Comparison of ENCODE assay signal across 1 cellular context in the genomic region with DNA sequence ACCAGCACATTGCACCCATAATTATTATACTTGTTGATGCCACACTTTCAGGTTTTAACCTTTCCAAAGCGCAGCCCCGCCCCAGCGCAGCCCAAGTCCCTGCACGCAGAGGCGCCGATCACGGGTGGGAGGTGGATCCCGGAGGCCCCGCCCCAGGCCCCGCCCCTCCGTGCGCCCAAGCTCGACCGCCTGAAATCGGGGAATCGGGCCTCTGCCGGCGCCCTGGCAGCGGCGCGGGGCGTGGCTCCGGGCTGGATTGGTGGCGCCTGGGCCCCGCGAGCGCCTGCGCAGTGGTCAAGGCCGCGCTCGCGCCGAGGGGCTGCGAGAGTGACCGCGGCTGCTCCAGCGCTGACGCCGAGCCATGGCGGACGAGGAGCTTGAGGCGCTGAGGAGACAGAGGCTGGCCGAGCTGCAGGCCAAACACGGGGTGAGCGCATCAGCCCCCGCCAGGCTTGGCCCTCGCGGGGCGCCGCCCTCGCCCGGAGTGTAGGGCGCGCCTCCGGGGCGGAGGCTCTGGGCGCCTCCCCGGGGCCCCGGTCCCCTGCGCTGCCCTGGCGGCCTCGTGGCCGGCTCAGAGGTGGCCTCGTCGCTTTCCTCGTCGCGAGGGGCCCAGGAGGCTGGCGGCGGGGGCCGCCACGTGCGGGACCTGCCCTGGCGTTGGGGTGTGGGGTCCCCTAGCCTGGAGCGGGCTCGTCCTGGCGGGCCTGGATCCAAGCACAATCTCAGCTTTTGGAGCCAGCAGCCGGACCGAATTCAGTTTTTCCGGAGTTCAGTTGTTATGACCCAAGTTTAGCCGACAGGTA.
TF ChIP-seq lines count a peak whose summit lies in the region.

A gene with protein sequence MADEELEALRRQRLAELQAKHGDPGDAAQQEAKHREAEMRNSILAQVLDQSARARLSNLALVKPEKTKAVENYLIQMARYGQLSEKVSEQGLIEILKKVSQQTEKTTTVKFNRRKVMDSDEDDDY (plus strand): TSS at position 290 of the 803 bp plus-strand sequence. CDS start 72 bp downstream, at position 362.

TF ChIP-seq in HepG2, 621 proteins besides CTCF, POLR2A, EP300 and RAD21 (continued from another document and continues in another):
- no peak; the same call in 1 of the 2 replicates for TF ChIP-seq MTF1 (CRISPR knock-in tag; IDR thresholded peaks at IDR 0.05)
- no peak for TF ChIP-seq CEBPB (IDR thresholded peaks at IDR 0.05; ENCODE audit: borderline replicate concordance, low read depth, low read length)
- no peak for TF ChIP-seq ZNF292 (CRISPR knock-in tag; IDR thresholded peaks at IDR 0.05; ENCODE audit: borderline replicate concordance, low read depth)
- no peak for TF ChIP-seq RFXANK (CRISPR knock-in tag; IDR thresholded peaks at IDR 0.05)
- no peak for TF ChIP-seq SKI (IDR thresholded peaks at IDR 0.05; ENCODE audit: partially characterized antibody)
- no peak for TF ChIP-seq NFIC (IDR thresholded peaks at IDR 0.05; ENCODE audit: low read length)
- no peak for TF ChIP-seq MIER3 (CRISPR knock-in tag; IDR thresholded peaks at IDR 0.05; ENCODE audit: borderline replicate concordance)
- TF ChIP-seq, protein P1, sequence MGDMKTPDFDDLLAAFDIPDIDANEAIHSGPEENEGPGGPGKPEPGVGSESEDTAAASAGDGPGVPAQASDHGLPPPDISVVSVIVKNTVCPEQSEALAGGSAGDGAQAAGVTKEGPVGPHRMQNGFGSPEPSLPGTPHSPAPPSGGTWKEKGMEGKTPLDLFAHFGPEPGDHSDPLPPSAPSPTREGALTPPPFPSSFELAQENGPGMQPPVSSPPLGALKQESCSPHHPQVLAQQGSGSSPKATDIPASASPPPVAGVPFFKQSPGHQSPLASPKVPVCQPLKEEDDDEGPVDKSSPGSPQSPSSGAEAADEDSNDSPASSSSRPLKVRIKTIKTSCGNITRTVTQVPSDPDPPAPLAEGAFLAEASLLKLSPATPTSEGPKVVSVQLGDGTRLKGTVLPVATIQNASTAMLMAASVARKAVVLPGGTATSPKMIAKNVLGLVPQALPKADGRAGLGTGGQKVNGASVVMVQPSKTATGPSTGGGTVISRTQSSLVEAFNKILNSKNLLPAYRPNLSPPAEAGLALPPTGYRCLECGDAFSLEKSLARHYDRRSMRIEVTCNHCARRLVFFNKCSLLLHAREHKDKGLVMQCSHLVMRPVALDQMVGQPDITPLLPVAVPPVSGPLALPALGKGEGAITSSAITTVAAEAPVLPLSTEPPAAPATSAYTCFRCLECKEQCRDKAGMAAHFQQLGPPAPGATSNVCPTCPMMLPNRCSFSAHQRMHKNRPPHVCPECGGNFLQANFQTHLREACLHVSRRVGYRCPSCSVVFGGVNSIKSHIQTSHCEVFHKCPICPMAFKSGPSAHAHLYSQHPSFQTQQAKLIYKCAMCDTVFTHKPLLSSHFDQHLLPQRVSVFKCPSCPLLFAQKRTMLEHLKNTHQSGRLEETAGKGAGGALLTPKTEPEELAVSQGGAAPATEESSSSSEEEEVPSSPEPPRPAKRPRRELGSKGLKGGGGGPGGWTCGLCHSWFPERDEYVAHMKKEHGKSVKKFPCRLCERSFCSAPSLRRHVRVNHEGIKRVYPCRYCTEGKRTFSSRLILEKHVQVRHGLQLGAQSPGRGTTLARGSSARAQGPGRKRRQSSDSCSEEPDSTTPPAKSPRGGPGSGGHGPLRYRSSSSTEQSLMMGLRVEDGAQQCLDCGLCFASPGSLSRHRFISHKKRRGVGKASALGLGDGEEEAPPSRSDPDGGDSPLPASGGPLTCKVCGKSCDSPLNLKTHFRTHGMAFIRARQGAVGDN (CRISPR knock-in tag; IDR thresholded peaks at IDR 0.05) = peak; percentile 89
- no peak for TF ChIP-seq ZBTB7B (CRISPR knock-in tag; IDR thresholded peaks at IDR 0.05)
- TF ChIP-seq NFATC3 (CRISPR knock-in tag; IDR thresholded peaks at IDR 0.05) = no peak
- no peak for TF ChIP-seq HNRNPL (IDR thresholded peaks at IDR 0.05; ENCODE audit: low read depth, low read length)
- TF ChIP-seq, protein P2, sequence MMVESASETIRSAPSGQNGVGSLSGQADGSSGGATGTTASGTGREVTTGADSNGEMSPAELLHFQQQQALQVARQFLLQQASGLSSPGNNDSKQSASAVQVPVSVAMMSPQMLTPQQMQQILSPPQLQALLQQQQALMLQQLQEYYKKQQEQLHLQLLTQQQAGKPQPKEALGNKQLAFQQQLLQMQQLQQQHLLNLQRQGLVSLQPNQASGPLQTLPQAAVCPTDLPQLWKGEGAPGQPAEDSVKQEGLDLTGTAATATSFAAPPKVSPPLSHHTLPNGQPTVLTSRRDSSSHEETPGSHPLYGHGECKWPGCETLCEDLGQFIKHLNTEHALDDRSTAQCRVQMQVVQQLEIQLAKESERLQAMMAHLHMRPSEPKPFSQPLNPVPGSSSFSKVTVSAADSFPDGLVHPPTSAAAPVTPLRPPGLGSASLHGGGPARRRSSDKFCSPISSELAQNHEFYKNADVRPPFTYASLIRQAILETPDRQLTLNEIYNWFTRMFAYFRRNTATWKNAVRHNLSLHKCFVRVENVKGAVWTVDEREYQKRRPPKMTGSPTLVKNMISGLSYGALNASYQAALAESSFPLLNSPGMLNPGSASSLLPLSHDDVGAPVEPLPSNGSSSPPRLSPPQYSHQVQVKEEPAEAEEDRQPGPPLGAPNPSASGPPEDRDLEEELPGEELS (CRISPR knock-in tag; IDR thresholded peaks at IDR 0.05) = no peak
- TF ChIP-seq, protein P3, sequence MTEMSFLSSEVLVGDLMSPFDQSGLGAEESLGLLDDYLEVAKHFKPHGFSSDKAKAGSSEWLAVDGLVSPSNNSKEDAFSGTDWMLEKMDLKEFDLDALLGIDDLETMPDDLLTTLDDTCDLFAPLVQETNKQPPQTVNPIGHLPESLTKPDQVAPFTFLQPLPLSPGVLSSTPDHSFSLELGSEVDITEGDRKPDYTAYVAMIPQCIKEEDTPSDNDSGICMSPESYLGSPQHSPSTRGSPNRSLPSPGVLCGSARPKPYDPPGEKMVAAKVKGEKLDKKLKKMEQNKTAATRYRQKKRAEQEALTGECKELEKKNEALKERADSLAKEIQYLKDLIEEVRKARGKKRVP (CRISPR knock-in tag; IDR thresholded peaks at IDR 0.05) = no peak
- TF ChIP-seq ZNF883 (CRISPR knock-in tag; IDR thresholded peaks at IDR 0.05; ENCODE audit: not compliant biosample characterization) = peak; percentile 23
- peak; percentile 54; the same call in 1 of the 2 replicates for TF ChIP-seq ZNF724P (CRISPR knock-in tag; IDR thresholded peaks at IDR 0.05; ENCODE audit: borderline replicate concordance)
- TF ChIP-seq, protein P4, sequence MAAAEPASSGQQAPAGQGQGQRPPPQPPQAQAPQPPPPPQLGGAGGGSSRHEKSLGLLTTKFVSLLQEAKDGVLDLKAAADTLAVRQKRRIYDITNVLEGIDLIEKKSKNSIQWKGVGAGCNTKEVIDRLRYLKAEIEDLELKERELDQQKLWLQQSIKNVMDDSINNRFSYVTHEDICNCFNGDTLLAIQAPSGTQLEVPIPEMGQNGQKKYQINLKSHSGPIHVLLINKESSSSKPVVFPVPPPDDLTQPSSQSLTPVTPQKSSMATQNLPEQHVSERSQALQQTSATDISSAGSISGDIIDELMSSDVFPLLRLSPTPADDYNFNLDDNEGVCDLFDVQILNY (CRISPR knock-in tag; conservative IDR thresholded peaks at IDR 0.05) = no peak; the same call in 1 of the 2 replicates
- TF ChIP-seq NFYC (CRISPR knock-in tag; IDR thresholded peaks at IDR 0.05) = no peak
- no peak for TF ChIP-seq SATB2 (CRISPR knock-in tag; IDR thresholded peaks at IDR 0.05)
- TF ChIP-seq CHCHD3 (CRISPR knock-in tag; IDR thresholded peaks at IDR 0.05) = no peak
- no peak for TF ChIP-seq SOX5 (CRISPR knock-in tag; IDR thresholded peaks at IDR 0.05; ENCODE audit: borderline replicate concordance)
- TF ChIP-seq NR2F6 (IDR thresholded peaks at IDR 0.05) = no peak
- no peak; the same call in 1 of the 2 replicates for TF ChIP-seq NR2F6 (CRISPR knock-in tag; IDR thresholded peaks at IDR 0.05)
- TF ChIP-seq FOXK2 (IDR thresholded peaks at IDR 0.05) = no peak
- TF ChIP-seq, protein P5, sequence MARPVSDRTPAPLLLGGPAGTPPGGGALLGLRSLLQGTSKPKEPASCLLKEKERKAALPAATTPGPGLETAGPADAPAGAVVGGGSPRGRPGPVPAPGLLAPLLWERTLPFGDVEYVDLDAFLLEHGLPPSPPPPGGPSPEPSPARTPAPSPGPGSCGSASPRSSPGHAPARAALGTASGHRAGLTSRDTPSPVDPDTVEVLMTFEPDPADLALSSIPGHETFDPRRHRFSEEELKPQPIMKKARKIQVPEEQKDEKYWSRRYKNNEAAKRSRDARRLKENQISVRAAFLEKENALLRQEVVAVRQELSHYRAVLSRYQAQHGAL (CRISPR knock-in tag; IDR thresholded peaks at IDR 0.05; ENCODE audit: not compliant biosample characterization) = no peak
- TF ChIP-seq POLR2G (IDR thresholded peaks at IDR 0.05; ENCODE audit: low read depth, low read length) = peak; percentile 92
- TF ChIP-seq RFX5 (IDR thresholded peaks at IDR 0.05; ENCODE audit: low read depth, low read length) = no peak
- no peak for TF ChIP-seq ZSCAN30 (CRISPR knock-in tag; IDR thresholded peaks at IDR 0.05)
- TF ChIP-seq GATAD1 (CRISPR knock-in tag; IDR thresholded peaks at IDR 0.05) = peak; percentile 60
- TF ChIP-seq ZNF101 (CRISPR knock-in tag; IDR thresholded peaks at IDR 0.05; ENCODE audit: borderline replicate concordance, low read depth) = 0 out of 2 replicates have a peak, but pooled peaks have one; percentile 53
- no peak for TF ChIP-seq MEIS1 (CRISPR knock-in tag; IDR thresholded peaks at IDR 0.05; ENCODE audit: borderline replicate concordance)
- TF ChIP-seq, protein P6, sequence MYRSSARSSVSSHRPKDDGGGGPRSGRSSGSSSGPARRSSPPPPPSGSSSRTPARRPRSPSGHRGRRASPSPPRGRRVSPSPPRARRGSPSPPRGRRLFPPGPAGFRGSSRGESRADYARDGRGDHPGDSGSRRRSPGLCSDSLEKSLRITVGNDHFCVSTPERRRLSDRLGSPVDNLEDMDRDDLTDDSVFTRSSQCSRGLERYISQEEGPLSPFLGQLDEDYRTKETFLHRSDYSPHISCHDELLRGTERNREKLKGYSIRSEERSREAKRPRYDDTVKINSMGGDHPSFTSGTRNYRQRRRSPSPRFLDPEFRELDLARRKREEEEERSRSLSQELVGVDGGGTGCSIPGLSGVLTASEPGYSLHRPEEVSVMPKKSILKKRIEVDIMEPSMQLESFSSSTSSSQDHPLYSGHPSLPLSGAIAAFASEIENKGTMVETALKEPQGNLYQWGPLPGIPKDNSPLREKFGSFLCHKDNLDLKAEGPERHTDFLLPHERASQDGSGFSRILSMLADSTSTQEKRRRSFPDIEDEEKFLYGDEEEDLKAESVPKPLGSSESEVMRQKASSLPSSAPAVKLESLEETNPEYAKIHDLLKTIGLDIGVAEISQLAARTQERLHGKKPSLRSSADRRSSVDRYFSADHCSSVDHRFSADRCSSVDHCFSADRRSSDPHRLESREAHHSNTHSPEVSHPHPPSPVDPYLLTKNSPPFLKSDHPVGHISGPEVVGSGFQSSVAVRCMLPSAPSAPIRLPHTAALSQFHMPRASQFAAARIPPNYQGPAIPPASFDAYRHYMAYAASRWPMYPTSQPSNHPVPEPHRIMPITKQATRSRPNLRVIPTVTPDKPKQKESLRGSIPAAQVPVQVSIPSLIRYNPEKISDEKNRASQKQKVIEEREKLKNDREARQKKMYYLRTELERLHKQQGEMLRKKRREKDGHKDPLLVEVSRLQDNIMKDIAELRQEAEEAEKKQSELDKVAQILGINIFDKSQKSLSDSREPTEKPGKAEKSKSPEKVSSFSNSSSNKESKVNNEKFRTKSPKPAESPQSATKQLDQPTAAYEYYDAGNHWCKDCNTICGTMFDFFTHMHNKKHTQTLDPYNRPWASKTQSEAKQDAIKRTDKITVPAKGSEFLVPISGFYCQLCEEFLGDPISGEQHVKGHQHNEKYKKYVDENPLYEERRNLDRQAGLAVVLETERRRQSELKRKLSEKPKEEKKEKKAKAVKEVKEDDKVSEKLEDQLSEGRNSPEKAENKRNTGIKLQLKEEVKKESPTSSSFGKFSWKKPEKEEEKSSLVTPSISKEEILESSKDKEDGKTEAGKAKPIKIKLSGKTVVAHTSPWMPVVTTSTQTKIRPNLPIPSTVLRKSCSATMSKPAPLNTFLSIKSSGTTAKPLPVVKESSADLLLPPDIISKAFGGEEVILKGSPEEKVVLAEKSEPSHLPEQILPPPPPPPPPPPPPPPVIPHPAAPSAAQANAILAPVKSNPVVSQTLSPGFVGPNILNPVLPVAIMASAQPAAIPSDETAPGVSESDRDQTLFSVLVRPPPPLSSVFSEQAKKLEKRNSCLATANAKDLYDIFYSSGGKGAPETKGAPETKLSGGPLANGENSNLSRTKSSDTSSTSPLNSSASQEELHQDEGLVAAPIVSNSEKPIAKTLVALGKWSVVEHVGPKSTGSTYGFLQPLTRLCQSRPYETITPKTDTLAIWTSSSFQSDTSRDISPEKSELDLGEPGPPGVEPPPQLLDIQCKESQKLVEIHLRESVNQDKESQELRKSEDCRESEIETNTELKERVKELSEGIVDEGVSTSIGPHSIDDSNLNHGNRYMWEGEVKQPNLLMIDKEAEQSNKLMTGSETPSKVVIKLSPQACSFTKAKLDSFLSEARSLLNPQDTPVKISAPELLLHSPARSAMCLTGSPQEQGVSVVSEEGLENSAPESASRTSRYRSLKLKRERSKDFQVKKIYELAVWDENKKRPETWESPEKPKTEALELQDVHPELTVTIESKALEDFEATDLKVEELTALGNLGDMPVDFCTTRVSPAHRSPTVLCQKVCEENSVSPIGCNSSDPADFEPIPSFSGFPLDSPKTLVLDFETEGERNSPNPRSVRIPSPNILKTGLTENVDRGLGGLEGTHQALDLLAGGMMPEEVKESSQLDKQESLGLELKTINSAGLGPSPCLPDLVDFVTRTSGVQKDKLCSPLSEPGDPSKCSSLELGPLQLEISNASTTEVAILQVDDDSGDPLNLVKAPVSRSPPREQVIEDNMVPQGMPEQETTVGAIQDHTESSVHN (CRISPR knock-in tag; IDR thresholded peaks at IDR 0.05) = no peak
- peak; percentile 80 for TF ChIP-seq ZMYM4 (CRISPR knock-in tag; IDR thresholded peaks at IDR 0.05)
- TF ChIP-seq, protein P7, sequence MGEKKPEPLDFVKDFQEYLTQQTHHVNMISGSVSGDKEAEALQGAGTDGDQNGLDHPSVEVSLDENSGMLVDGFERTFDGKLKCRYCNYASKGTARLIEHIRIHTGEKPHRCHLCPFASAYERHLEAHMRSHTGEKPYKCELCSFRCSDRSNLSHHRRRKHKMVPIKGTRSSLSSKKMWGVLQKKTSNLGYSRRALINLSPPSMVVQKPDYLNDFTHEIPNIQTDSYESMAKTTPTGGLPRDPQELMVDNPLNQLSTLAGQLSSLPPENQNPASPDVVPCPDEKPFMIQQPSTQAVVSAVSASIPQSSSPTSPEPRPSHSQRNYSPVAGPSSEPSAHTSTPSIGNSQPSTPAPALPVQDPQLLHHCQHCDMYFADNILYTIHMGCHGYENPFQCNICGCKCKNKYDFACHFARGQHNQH (CRISPR knock-in tag; IDR thresholded peaks at IDR 0.05) = no peak; the same call in 1 of the 2 replicates
- TF ChIP-seq SMC3 (IDR thresholded peaks at IDR 0.05; ENCODE audit: low read length) = no peak
- no peak for TF ChIP-seq ZBTB20 (CRISPR knock-in tag; IDR thresholded peaks at IDR 0.05; ENCODE audit: borderline replicate concordance, low read depth)
- TF ChIP-seq, protein P8, sequence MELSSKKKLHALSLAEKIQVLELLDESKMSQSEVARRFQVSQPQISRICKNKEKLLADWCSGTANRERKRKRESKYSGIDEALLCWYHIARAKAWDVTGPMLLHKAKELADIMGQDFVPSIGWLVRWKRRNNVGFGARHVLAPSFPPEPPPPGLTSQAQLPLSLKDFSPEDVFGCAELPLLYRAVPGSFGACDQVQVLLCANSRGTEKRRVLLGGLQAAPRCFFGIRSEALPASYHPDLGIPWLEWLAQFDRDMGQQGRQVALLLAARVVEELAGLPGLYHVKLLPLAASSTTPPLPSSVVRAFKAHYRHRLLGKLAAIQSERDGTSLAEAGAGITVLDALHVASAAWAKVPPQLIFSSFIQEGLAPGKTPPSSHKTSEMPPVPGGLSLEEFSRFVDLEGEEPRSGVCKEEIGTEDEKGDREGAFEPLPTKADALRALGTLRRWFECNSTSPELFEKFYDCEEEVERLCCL (CRISPR knock-in tag; IDR thresholded peaks at IDR 0.05; ENCODE audit: borderline replicate concordance) = 0 out of 2 replicates have a peak, but pooled peaks have one; percentile 37
- no peak for TF ChIP-seq PCBP2 (optimal IDR thresholded peaks at IDR 0.05; ENCODE audit: low read depth, low read length, poor library complexity, severe bottlenecking)
